Comparison of ENCODE assay signal across 28 cellular contexts in genomic region chr7:122307228-122307619, GRCh38. TPM values are rescaled to one million over a fixed set of nuclear protein-coding genes. Genes with fewer than 3 reads are reported as not detected.
DNase-seq lines count a peak whose midpoint lies in the region; ATAC-seq and TF ChIP-seq lines count a peak whose summit lies in the region.
"Had no signal": no experiment of that assay in that cellular context is flagged by ENCODE, and none has a peak within 500 bp of the region (broad histone marks: within the 10 kb centered on the region; RNA-seq: fewer than 3 reads in every experiment).

No MANE protein-coding gene starts in this region.

- H3K36me3 Mint-ChIP-seq in chondrocyte (ENCODE audit: low read depth) = no peaks in the 10 kb centered on the region
- H3K36me3 Mint-ChIP-seq: activated naive CD8-positive, alpha-beta T cell; naive B cell had no signal

- peak; percentile 58 for DNase-seq in ELF-1 (ENCODE audit: low read depth, low spot score)
- DNase-seq in NCI-H2171 treated with DMSO at 0.1 percent for 48 hours (lab: John Stamatoyannopoulos, UW) = peak; percentile 66
- peak; percentile 55 for DNase-seq in chondrocyte (ENCODE audit: low spot score)
- DNase-seq in left kidney (ENCODE audit: low read depth, low spot score) = peak; percentile 63
- DNase-seq in transverse colon = no peak
- DNase-seq in AG08395 (ENCODE audit: low spot score) = no peak
- DNase-seq in GM19238 (ENCODE audit: insufficient read length, low spot score) = no peak
- DNase-seq: activated CD4-positive, alpha-beta T cell treated with anti-CD3 and anti-CD28 coated beads for 48 hours; COR-L47; DND-41; effector memory CD4-positive, alpha-beta T cell; hippocampal formation; KG1; left cardiac atrium; naive B cell; sigmoid colon; stimulated activated CD4-positive, alpha-beta T cell treated with anti-CD3 and anti-CD28 coated beads, Interleukin-15, amount 100 ng/mL, for 24 hours; trophoblast cell had no signal

- no peak overlapping the region for H3K4me3 ChIP-seq in transverse colon
- H3K4me3 ChIP-seq: A549, esophagus muscularis mucosa, sigmoid colon, SJSA1 had no signal

- no peak for TF ChIP-seq EP300 in transverse colon (IDR thresholded peaks at IDR 0.05; ENCODE audit: low read depth)

- H3K4me1 ChIP-seq in transverse colon = peaks cover 21 to 56% (median 35%) of the 10 kb centered on the region in 4 donors
- H3K4me1 ChIP-seq: A549, parathyroid adenoma, SJSA1 had no signal

- no peak for TF ChIP-seq POLR2A in transverse colon (IDR thresholded peaks at IDR 0.05)

- H3K36me3 ChIP-seq in transverse colon = no peaks in the 10 kb centered on the region
- H3K36me3 ChIP-seq: esophagus muscularis mucosa, sigmoid colon, SJSA1 had no signal

- peaks cover 35% of the 10 kb centered on the region for H3K4me1 Mint-ChIP-seq in chondrocyte (ENCODE audit: low read depth)

- peaks cover 87% of the 10 kb centered on the region for H3K27me3 Mint-ChIP-seq in chondrocyte (ENCODE audit: low read depth)

- TF ChIP-seq CTCF in chondrocyte (IDR thresholded peaks at IDR 0.05) (no peak), transverse colon (IDR thresholded peaks at IDR 0.05) (no peak)

- in situ Hi-C loops in transverse colon (cut with MboI; ENCODE audit: low pct_ligation_motif_present in 1 of 4, low pct_unique_long_range_greater_than_20kb in 1 of 4, low sequenced_read_pairs in 3 of 4) = no loop called here

- intact Hi-C loops in transverse colon (cut with DNase I; ENCODE audit: low total_unique reads) = no loop called here

- WGBS in transverse colon (ENCODE audit: low coverage in 1 of 2), 2 donors = 21% methylated on average over 4 to 13 of the region's 13 CpGs

- H3K9me3 ChIP-seq in transverse colon = no peaks in the 10 kb centered on the region
- H3K9me3 ChIP-seq: A549, esophagus muscularis mucosa, sigmoid colon, SJSA1 had no signal

- H3K27me3 ChIP-seq in transverse colon = peaks cover 100% of the 10 kb centered on the region

- no peak for ATAC-seq in GM19324 (IDR thresholded peaks at IDR 0.05; ENCODE audit: low FRiP score, unreplicated experiment)
- ATAC-seq: A549; activated T-helper 17 cell treated with anti-CD3 and anti-CD28 coated beads, Interleukin-2, amount 50 U/mL, for 72 hours; left cardiac atrium had no signal

- H3K27ac Mint-ChIP-seq in chondrocyte (ENCODE audit: unreplicated experiment) = no peak overlapping the region
- H3K27ac Mint-ChIP-seq: activated naive CD8-positive, alpha-beta T cell; activated T-helper 17 cell treated with anti-CD3 and anti-CD28 coated beads, Interleukin-2, amount 50 U/mL, for 72 hours; memory B cell; naive B cell had no signal

- H3K27ac ChIP-seq in transverse colon = no peak overlapping the region
- H3K27ac ChIP-seq: A549, esophagus muscularis mucosa, parathyroid adenoma, sigmoid colon, SJSA1 had no signal

- no peak overlapping the region for H3K4me3 Mint-ChIP-seq in chondrocyte (ENCODE audit: unreplicated experiment)
- H3K4me3 Mint-ChIP-seq: activated naive CD8-positive, alpha-beta T cell; activated T-helper 17 cell treated with anti-CD3 and anti-CD28 coated beads, Interleukin-2, amount 50 U/mL, for 72 hours; memory B cell; naive B cell had no signal

- H3K9me3 Mint-ChIP-seq in chondrocyte (ENCODE audit: low read depth) = no peaks in the 10 kb centered on the region

RNA-seq across cellular contexts. Expression of gene FEZF1, which starts 2.7 kb away (rescaled TPM):
- total RNA-seq in chondrocyte (not detected in 3 replicates), transverse colon (not detected)
- total RNA-seq: activated T-helper 17 cell treated with anti-CD3 and anti-CD28 coated beads, Interleukin-2, amount 50 U/mL, for 72 hours; esophagus muscularis mucosa; frontal cortex; left cardiac atrium; sigmoid colon; SJSA1; T-helper 1 cell treated with Interleukin-12 subunit alpha and Interleukin-12 subunit beta and Interleukin-4 antibody, amounts not matched to agents 30 ng/mL and 1 ng/mL, for 36 hours had no signal

Comparison
In these comparisons a context has a peak if more than half of its experiments do, and no peak if none do; other contexts are left out.
1. DNase-seq: peak in ELF-1 (single experiment), NCI-H2171 treated with DMSO at 0.1 percent for 48 hours (single experiment), chondrocyte (single experiment) and left kidney (single experiment); none in transverse colon (single experiment), AG08395 (single experiment) and GM19238 (single experiment).